ENCODE assay signal across 8 cellular contexts in the genomic region with DNA sequence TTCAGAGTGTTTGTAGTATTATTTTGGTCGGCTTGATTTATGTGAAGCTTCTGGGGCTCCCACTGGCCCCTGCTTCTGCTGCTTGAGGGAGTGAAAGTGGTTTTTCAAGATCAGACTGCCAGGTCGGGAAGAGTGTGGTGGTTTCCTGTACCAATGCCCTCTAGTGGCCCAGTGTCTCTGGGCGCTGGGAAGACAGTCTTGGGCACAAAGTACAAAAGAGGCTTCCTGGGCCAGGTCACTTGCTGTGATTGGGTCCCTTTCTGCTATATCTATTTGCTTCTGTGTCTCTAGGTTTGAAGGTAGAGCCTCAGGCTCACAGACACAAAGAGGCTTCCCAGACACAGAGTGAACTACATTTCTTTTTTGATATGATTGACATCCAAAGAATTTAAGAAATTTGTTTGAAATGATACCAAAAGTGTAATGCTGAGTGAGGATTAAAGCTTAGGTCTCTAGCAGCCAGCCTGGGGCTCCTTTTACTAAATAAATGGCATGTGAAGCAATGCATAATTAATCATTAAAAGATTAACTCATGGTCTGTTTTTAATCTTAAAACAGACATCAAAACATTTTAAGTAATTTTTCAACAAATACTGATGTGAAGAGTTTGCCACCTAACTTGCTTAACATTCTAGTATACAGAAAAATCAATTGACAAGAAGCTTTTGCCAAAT. TPM values are rescaled to one million over a fixed set of nuclear protein-coding genes. Genes with fewer than 3 reads are reported as not detected.
DNase-seq lines count a peak whose midpoint lies in the region; ATAC-seq, FAIRE-seq and TF ChIP-seq lines count a peak whose summit lies in the region.

No MANE protein-coding gene starts in this region.

- peak; percentile 5 for FAIRE-seq in GM12891 (lab: Jason Lieb, UNC)

- peak; percentile 57 for TF ChIP-seq CTCF in astrocyte of the spinal cord (IDR thresholded peaks at IDR 0.05; ENCODE audit: low read depth, low read length)

- peak; percentile 94 for ATAC-seq in HG02642 (IDR thresholded peaks at IDR 0.05; ENCODE audit: poor library complexity, unreplicated experiment)

- in situ Hi-C loops in astrocyte of the spinal cord (cut with HindIII; ENCODE audit: low sequenced_read_pairs): no loop called here

- TF ChIP-seq POLR2A in GM12891 (IDR thresholded peaks at IDR 0.05; ENCODE audit: low read depth, low read length): no peak

- no peak overlapping the region for H3K4me3 ChIP-seq in astrocyte of the spinal cord (ENCODE audit: low read depth, low read length)

- peak; percentile 16 for DNase-seq in AG08396 (ENCODE audit: low spot score)
- DNase-seq in GM12891 (ENCODE audit: insufficient read length, low spot score): no peak
- DNase-seq in NCI-H226: peak; percentile 32
- DNase-seq in astrocyte of the spinal cord (ENCODE audit: low read depth, low spot score): no peak
- DNase-seq in mucosa of gallbladder (ENCODE audit: low spot score): peak; percentile 67
- no peak for DNase-seq in cerebellar nuclear complex (lab: John Stamatoyannopoulos, UW)
- DNase-seq in NCI-H146 treated with DMSO at 0.1 percent for 48 hours (lab: John Stamatoyannopoulos, UW; ENCODE audit: unreplicated experiment): no peak

TF ChIP-seq in GM12891, 5 proteins besides CTCF, POLR2A, EP300 and RAD21:
- TF ChIP-seq SPI1 (IDR thresholded peaks at IDR 0.05; ENCODE audit: low read depth, low read length): no peak
- TF ChIP-seq POLR2AphosphoS5 (IDR thresholded peaks at IDR 0.05; ENCODE audit: low read depth, low read length): no peak
- no peak for TF ChIP-seq TAF1 (IDR thresholded peaks at IDR 0.05; ENCODE audit: low read depth, low read length)
- no peak for TF ChIP-seq PAX5 (IDR thresholded peaks at IDR 0.05; ENCODE audit: insufficient read depth, low read length, severe bottlenecking)
- no peak for TF ChIP-seq POU2F2 (IDR thresholded peaks at IDR 0.05; ENCODE audit: low read depth, low read length)

RNA-seq across cellular contexts. Expression of gene ABCB1, which starts 36.3 kb away (rescaled TPM):
- polyA plus RNA-seq in GM12891 (2012; ENCODE audit: low read depth, missing spikeins): 0.51 TPM
- total RNA-seq in mucosa of gallbladder: 181 TPM

Comparison
In these comparisons a context has a peak if more than half of its experiments do, and no peak if none do; other contexts are left out.
1. DNase-seq: peak in AG08396 (single experiment), NCI-H226 (single experiment) and mucosa of gallbladder (single experiment); none in GM12891 (single experiment), astrocyte of the spinal cord (single experiment), cerebellar nuclear complex (0 of 2) and NCI-H146 treated with DMSO at 0.1 percent for 48 hours (single experiment).